Comparison of ENCODE assay signal across 8 cellular contexts in genomic region chr19:1355974-1356865, GRCh38. TPM values are rescaled to one million over a fixed set of nuclear protein-coding genes. Genes with fewer than 3 reads are reported as not detected.
DNase-seq lines count a peak whose midpoint lies in the region; ATAC-seq and TF ChIP-seq lines count a peak whose summit lies in the region.

No MANE protein-coding gene starts in this region.

- no peak overlapping the region for H2BK12ac ChIP-seq in mesenchymal stem cell (ENCODE audit: low read length in 2 of 2)

- no peak overlapping the region for H2AFZ ChIP-seq in mesenchymal stem cell (ENCODE audit: low read depth, low read length)

- BruUV-seq in MCF 10A (replicated peaks; lab: Mats Ljungman, UMichigan) = TSS peak; percentile 19

- peaks cover 8% of the 10 kb centered on the region for H3K4me1 Mint-ChIP-seq in MCF 10A (ENCODE audit: insufficient read depth, unreplicated experiment)

- DNase-seq in cardiac muscle cell (ENCODE audit: low read depth in 1 of 2, low spot score in 1 of 2) (peak in 1 of 2 donors; percentile 37), Right ventricle myocardium superior (no peak), MCF 10A (ENCODE audit: unreplicated experiment) (no peak), mesenchymal stem cell (peak; percentile 30), aorta (no peak), LoVo (ENCODE audit: low spot score) (no peak), SW 1271 (lab: John Stamatoyannopoulos, UW) (no peak)

- H4K91ac ChIP-seq in mesenchymal stem cell (ENCODE audit: low read length) = no peak overlapping the region

- H3K27me3 ChIP-seq in cardiac muscle cell (no peaks in the 10 kb centered on the region), mesenchymal stem cell (ENCODE audit: control insufficient read depth in 1 of 2, insufficient read depth in 1 of 2, low read length in 2 of 2) (no peaks in the 10 kb centered on the region), aorta (ENCODE audit: control insufficient read depth in 1 of 2, insufficient read depth in 2 of 2, low read length in 1 of 2) (no peaks in the 10 kb centered on the region)

- TF ChIP-seq CTCF in cardiac muscle cell (IDR thresholded peaks at IDR 0.05; ENCODE audit: low read depth, low read length) = no peak
- no peak for TF ChIP-seq CTCF in MCF 10A (IDR thresholded peaks at IDR 0.05; ENCODE audit: unreplicated experiment)

- H3K23ac ChIP-seq in mesenchymal stem cell (ENCODE audit: low read length in 2 of 2) = no peak overlapping the region

- peaks cover 11% of the 10 kb centered on the region for H3K79me1 ChIP-seq in mesenchymal stem cell (replicated peaks; ENCODE audit: low read length, poor library complexity, severe bottlenecking)

- no peak overlapping the region for H3K4ac ChIP-seq in mesenchymal stem cell (ENCODE audit: low read depth in 1 of 2, low read length in 2 of 2)

- peak overlapping the region; percentile 71 for H3K27ac Mint-ChIP-seq in MCF 10A (ENCODE audit: low read depth, unreplicated experiment)

- H3K36me3 ChIP-seq in cardiac muscle cell (peaks cover 8% of the 10 kb centered on the region), mesenchymal stem cell (ENCODE audit: control insufficient read depth in 1 of 2, insufficient read depth in 2 of 2, low read depth in 1 of 2, low read length in 2 of 2) (peaks cover 24 to 40% of the 10 kb centered on the region in 2 experiments), aorta (ENCODE audit: control insufficient read depth in 1 of 2, insufficient read depth in 2 of 2, low read length in 1 of 2) (peaks cover 0 to 3% of the 10 kb centered on the region in 2 donors)

- POLR2A ChIA-PET in MCF 10A (lab: Yijun Ruan, JAX) = interaction anchor here (1.5 kb wide), 1 partner anchor 47 kb away, joined by 3 read pairs; no protein-coding TSS in a partner anchor

- H2BK15ac ChIP-seq in mesenchymal stem cell (ENCODE audit: low read depth, poor library complexity, severe bottlenecking) = no peak overlapping the region

- peaks cover 44% of the 10 kb centered on the region for H3K36me3 Mint-ChIP-seq in MCF 10A (ENCODE audit: insufficient read depth, unreplicated experiment)

- ATAC-seq in Right ventricle myocardium superior (ENCODE audit: poor library complexity) = no peak
- ATAC-seq in aorta (ENCODE audit: low FRiP score) = no peak
- ATAC-seq in GM18505 (IDR thresholded peaks at IDR 0.05; ENCODE audit: unreplicated experiment) = no peak

- H3K27me3 Mint-ChIP-seq in MCF 10A (ENCODE audit: insufficient read depth, unreplicated experiment) = no peaks in the 10 kb centered on the region

- no peak overlapping the region for H4K8ac ChIP-seq in mesenchymal stem cell (ENCODE audit: low read length)

- intact Hi-C loops in Right ventricle myocardium superior (cut with DNase I) (no loop called here), MCF 10A (cut with micrococcal nuclease) (no loop called here), aorta (cut with DNase I) (loop anchor here in 1 of 2 donors (2.0 to 5.0 kb wide), 3 partner anchors 27 to 79 kb away; partner anchors contain the start of genes FAM174C and NDUFS7)

- H3K18ac ChIP-seq in mesenchymal stem cell (ENCODE audit: low read depth in 1 of 2, low read length in 2 of 2) = peak overlapping the region in 1 of 2 experiments; percentile 43

- H3K14ac ChIP-seq in mesenchymal stem cell (ENCODE audit: low read length in 2 of 2) = no peak overlapping the region

- H3K27ac ChIP-seq in cardiac muscle cell = no peak overlapping the region
- H3K27ac ChIP-seq in mesenchymal stem cell (ENCODE audit: low read length, poor library complexity, severe bottlenecking) = no peak overlapping the region
- no peak overlapping the region for H3K27ac ChIP-seq in aorta (ENCODE audit: low read depth in 1 of 2, low read length in 2 of 2)

- H2BK5ac ChIP-seq in mesenchymal stem cell (ENCODE audit: low read depth, low read length, poor library complexity, severe bottlenecking) = no peak overlapping the region

- TF ChIP-seq POLR2A in GM18505 (IDR thresholded peaks at IDR 0.05; ENCODE audit: borderline replicate concordance, extremely low read depth, insufficient read depth, insufficient read length) = no peak

- H3K9me3 ChIP-seq in cardiac muscle cell (ENCODE audit: low read depth) (no peaks in the 10 kb centered on the region), mesenchymal stem cell (ENCODE audit: control insufficient read depth, low read length) (no peaks in the 10 kb centered on the region), aorta (ENCODE audit: control insufficient read depth, low read length) (no peaks in the 10 kb centered on the region)

- H3K4me1 ChIP-seq in cardiac muscle cell (ENCODE audit: low read depth) (peaks cover 12% of the 10 kb centered on the region), mesenchymal stem cell (ENCODE audit: control insufficient read depth, insufficient read depth, low read depth, low read length) (peaks cover 25% of the 10 kb centered on the region), aorta (ENCODE audit: control insufficient read depth in 1 of 2, insufficient read depth in 2 of 2, low read length in 2 of 2) (no peaks in the 10 kb centered on the region)

- WGBS in mesenchymal stem cell = 55% methylated on average over 21 of the region's 23 CpGs
- WGBS in aorta, 2 donors = 4 to 8% methylated on average over 23 of the region's 23 CpGs

- H3K4me3 Mint-ChIP-seq in MCF 10A (ENCODE audit: unreplicated experiment) = peak overlapping the region; percentile 79

- H3K4me2 ChIP-seq in mesenchymal stem cell (ENCODE audit: low read length, poor library complexity, severe bottlenecking) = peak overlapping the region; percentile 95

- H3K9me3 Mint-ChIP-seq in MCF 10A (ENCODE audit: unreplicated experiment) = no peaks in the 10 kb centered on the region

- H2AK5ac ChIP-seq in mesenchymal stem cell (ENCODE audit: low read length, severe bottlenecking) = no peak overlapping the region

- H3K4me3 ChIP-seq in cardiac muscle cell (peak overlapping the region; percentile 100), mesenchymal stem cell (ENCODE audit: insufficient read depth in 1 of 2, low read depth in 1 of 2, low read length in 2 of 2) (peak overlapping the region in 1 of 2 experiments; percentile 84), aorta (ENCODE audit: low read length in 2 of 2) (peak overlapping the region; percentile 75 to 89)

- CTCF ChIA-PET in MCF 10A (lab: Yijun Ruan, JAX) = interaction anchor here (0.6 to 0.8 kb wide), 2 partner anchors 37 to 78 kb away, joined by 3 to 5 read pairs; no protein-coding TSS in a partner anchor

- H2BK120ac ChIP-seq in mesenchymal stem cell (ENCODE audit: low read depth, low read length) = no peak overlapping the region

- peak overlapping the region; percentile 86 for H3K9ac ChIP-seq in mesenchymal stem cell (ENCODE audit: low read length)

RNA-seq across cellular contexts. Expression of gene NDUFS7, which starts 27.5 kb away (rescaled TPM):
- total RNA-seq in cardiac muscle cell (264 and 266 TPM in 2 replicates), Right ventricle myocardium superior (461 TPM), MCF 10A (2022) (135 and 137 TPM in 2 replicates), aorta (10 to 100 TPM; 47.7 to 47.8 TPM)
- polyA plus RNA-seq in cardiac muscle cell (455 and 472 TPM in 2 replicates), aorta (100 to 1,000 TPM in 1 of 2 donors, 10 to 100 TPM in 1; 72.6 to 105 TPM)
- polyA plus RNA-seq in mesenchymal stem cell (2013, experiment 1 of 2) = 54.3 TPM
- polyA plus RNA-seq in mesenchymal stem cell (2013, experiment 2 of 2) = 52.4 TPM

RNA-seq across cellular contexts. Expression of gene GAMT, which starts 45.1 kb away (rescaled TPM):
- total RNA-seq in cardiac muscle cell (197 and 231 TPM in 2 replicates), Right ventricle myocardium superior (93.5 TPM), MCF 10A (2022) (3.2 and 7.0 TPM in 2 replicates), aorta (10 to 100 TPM in 1 of 2 donors, 1 to 10 TPM in 1; 7.9 to 16.1 TPM)
- polyA plus RNA-seq in cardiac muscle cell (180 and 231 TPM in 2 replicates), aorta (10 to 100 TPM; 21.2 to 40.2 TPM)
- polyA plus RNA-seq in mesenchymal stem cell (2013, experiment 1 of 2) = 33.5 TPM
- 34.5 TPM for polyA plus RNA-seq in mesenchymal stem cell (2013, experiment 2 of 2)

RNA-seq across cellular contexts. Expression of gene DAZAP1, which starts 51.2 kb away (rescaled TPM):
- total RNA-seq in cardiac muscle cell = 103 and 112 TPM in 2 replicates
- 41.8 and 43.0 TPM in 2 replicates for polyA plus RNA-seq in cardiac muscle cell
- total RNA-seq in Right ventricle myocardium superior = 82.9 TPM
- 219 and 246 TPM in 2 replicates for total RNA-seq in MCF 10A (2022)
- polyA plus RNA-seq in mesenchymal stem cell (2013, experiment 1 of 2) = 65.2 TPM
- 66.2 TPM for polyA plus RNA-seq in mesenchymal stem cell (2013, experiment 2 of 2)
- total RNA-seq in aorta = 10 to 100 TPM; 75.2 to 77.9 TPM
- polyA plus RNA-seq in aorta = 10 to 100 TPM; 44.8 to 79.0 TPM
